Comparison of ENCODE assay signal across 15 cellular contexts in the genomic region with DNA sequence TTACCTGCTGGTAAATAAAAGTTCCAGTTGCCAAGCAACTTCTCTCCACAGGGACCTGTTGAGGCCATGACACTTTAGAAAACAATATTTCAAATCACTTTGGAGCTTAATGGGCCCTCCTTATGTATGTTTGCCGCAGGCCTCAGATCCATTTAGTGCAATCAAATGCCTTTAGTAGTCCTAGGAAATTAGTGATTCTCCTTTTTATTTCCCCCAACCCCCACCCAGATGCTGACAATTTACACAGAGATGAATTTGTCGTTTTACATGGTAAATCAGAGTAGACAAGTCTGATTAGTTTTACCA.
DNase-seq lines count a peak whose midpoint lies in the region; ATAC-seq and TF ChIP-seq lines count a peak whose summit lies in the region.
"Had no signal": no experiment of that assay in that cellular context is flagged by ENCODE, and none has a peak within 500 bp of the region (broad histone marks: within the 10 kb centered on the region; RNA-seq: fewer than 3 reads in every experiment).

No MANE protein-coding gene starts in this region.

- H3K14ac ChIP-seq in trophoblast cell (ENCODE audit: low read length), result no peak overlapping the region

- H4K8ac ChIP-seq in trophoblast cell (ENCODE audit: low read depth, low read length), result no peak overlapping the region

- H3K79me2 ChIP-seq in trophoblast cell (ENCODE audit: control insufficient read depth, insufficient read depth, low read length, poor library complexity), result peaks cover 2% of the 10 kb centered on the region

- no peaks in the 10 kb centered on the region for H3K9me3 ChIP-seq in trophoblast cell (ENCODE audit: insufficient read depth, low read depth, low read length)
- no peaks in the 10 kb centered on the region for H3K9me3 ChIP-seq in CD8-positive, alpha-beta T cell (ENCODE audit: low read length)

- no peak overlapping the region for H4K12ac ChIP-seq in trophoblast cell (ENCODE audit: low read depth, low read length)

- WGBS in trophoblast cell (ENCODE audit: extremely low coverage, insufficient coverage, insufficient read length), result no CpG with 5 or more reads among the region's 2 CpGs

- H3K79me1 ChIP-seq in trophoblast cell (ENCODE audit: low read length), result no peaks in the 10 kb centered on the region

- H3K9ac ChIP-seq in trophoblast cell (ENCODE audit: low read length), result no peak overlapping the region

- no peak overlapping the region for H3K4me3 ChIP-seq in brain microvascular endothelial cell (ENCODE audit: low read depth, low read length)
- no peak overlapping the region for H3K4me3 ChIP-seq in trophoblast cell (ENCODE audit: low read depth, low read length)
- H3K4me3 ChIP-seq in CD8-positive, alpha-beta T cell (ENCODE audit: low read depth, low read length), result no peak overlapping the region

- H3K4ac ChIP-seq in trophoblast cell (ENCODE audit: low read depth, low read length), result no peak overlapping the region

- no peak overlapping the region for H3K23ac ChIP-seq in trophoblast cell (ENCODE audit: low read length)

- no peak overlapping the region for H2AK5ac ChIP-seq in trophoblast cell (ENCODE audit: low read length)

- no peaks in the 10 kb centered on the region for H3K36me3 Mint-ChIP-seq in stimulated activated memory B cell treated with anti-CD40 and anti-IgM and Interleukin-4, amounts not matched to agents 10 μg/mL and 1 μg/mL and 100 μg/mL, for 72 hours
- H3K36me3 Mint-ChIP-seq in CD8-positive, alpha-beta T cell, result no peaks in the 10 kb centered on the region
- H3K36me3 Mint-ChIP-seq: activated CD4-positive, alpha-beta memory T cell treated with anti-CD3 and anti-CD28 coated beads for 36 hours had no signal

- H3K27ac ChIP-seq in brain microvascular endothelial cell, result peak overlapping the region; percentile 0
- H3K27ac ChIP-seq in trophoblast cell (ENCODE audit: low read depth, low read length), result no peak overlapping the region
- no peak overlapping the region for H3K27ac ChIP-seq in CD8-positive, alpha-beta T cell (ENCODE audit: low read depth, low read length)

- CTCF ChIA-PET in CD8-positive, alpha-beta T cell (lab: Charles Lee), result interaction anchor here (0.7 to 7.3 kb wide), 5 partner anchors 130 to 629 kb away, joined by 3 to 197 read pairs (median 12); no protein-coding TSS in a partner anchor

- peak overlapping the region; percentile 46 for H3K27ac Mint-ChIP-seq in stimulated activated memory B cell treated with anti-CD40 and anti-IgM and Interleukin-4, amounts not matched to agents 10 μg/mL and 1 μg/mL and 100 μg/mL, for 72 hours
- H3K27ac Mint-ChIP-seq in CD8-positive, alpha-beta T cell, result no peak overlapping the region
- H3K27ac Mint-ChIP-seq: activated CD4-positive, alpha-beta memory T cell treated with anti-CD3 and anti-CD28 coated beads for 36 hours; T-helper 1 cell treated with Interleukin-12 subunit alpha and Interleukin-12 subunit beta and Interleukin-4 antibody, amounts not matched to agents 30 μg/mL and 1 μg/mL, for 36 hours had no signal

- H3K27me3 ChIP-seq in brain microvascular endothelial cell (replicated peaks) (no peaks in the 10 kb centered on the region), trophoblast cell (ENCODE audit: insufficient read depth, low read length) (no peaks in the 10 kb centered on the region)
- H3K27me3 ChIP-seq in CD8-positive, alpha-beta T cell (ENCODE audit: insufficient read depth, low read length), result no peaks in the 10 kb centered on the region

- H3K36me3 ChIP-seq in brain microvascular endothelial cell (replicated peaks) (peaks cover 9% of the 10 kb centered on the region), trophoblast cell (ENCODE audit: control insufficient read depth in 1 of 2, insufficient read depth in 2 of 2, low read length in 2 of 2) (peaks cover 0 to 3% of the 10 kb centered on the region in 2 experiments)
- no peaks in the 10 kb centered on the region for H3K36me3 ChIP-seq in CD8-positive, alpha-beta T cell (ENCODE audit: insufficient read depth, low read length)

- in situ Hi-C loops in brain microvascular endothelial cell (cut with HindIII; ENCODE audit: low pct_ligation_motif_present, low sequenced_read_pairs), result loop anchor here (25.0 kb wide), 1 partner anchor 167 kb away; no protein-coding TSS in a partner anchor

- intact Hi-C loops in CD8-positive, alpha-beta T cell (cut with DNase I, micrococcal nuclease), result no loop called here

- no peaks in the 10 kb centered on the region for H3K9me3 Mint-ChIP-seq in stimulated activated memory B cell treated with anti-CD40 and anti-IgM and Interleukin-4, amounts not matched to agents 10 μg/mL and 1 μg/mL and 100 μg/mL, for 72 hours
- H3K9me3 Mint-ChIP-seq in CD8-positive, alpha-beta T cell, result no peaks in the 10 kb centered on the region
- H3K9me3 Mint-ChIP-seq: activated CD4-positive, alpha-beta memory T cell treated with anti-CD3 and anti-CD28 coated beads for 36 hours; T-helper 1 cell treated with Interleukin-12 subunit alpha and Interleukin-12 subunit beta and Interleukin-4 antibody, amounts not matched to agents 30 μg/mL and 1 μg/mL, for 36 hours had no signal

- POLR2A ChIA-PET in CD8-positive, alpha-beta T cell (lab: Charles Lee), result interaction anchor here (1.1 kb wide), 1 partner anchor 507 kb away, joined by 3 read pairs; no protein-coding TSS in a partner anchor

- H2BK12ac ChIP-seq in trophoblast cell (ENCODE audit: low read length), result no peak overlapping the region

- DNase-seq in NCI-H2171 treated with DMSO at 0.1 percent for 48 hours (lab: John Stamatoyannopoulos, UW), result peak; percentile 50
- DNase-seq in NCI-H2171 (lab: John Stamatoyannopoulos, UW), result no peak
- peak; percentile 69 for DNase-seq in NCI-H187 treated with DMSO at 0.1 percent for 48 hours (lab: John Stamatoyannopoulos, UW)
- DNase-seq in brain microvascular endothelial cell, result no peak
- no peak for DNase-seq in superior temporal gyrus (ENCODE audit: extremely low spot score)
- DNase-seq in trophoblast cell, result no peak
- DNase-seq in CD8-positive, alpha-beta T cell, result no peak
- DNase-seq: 8988T; activated CD4-positive, alpha-beta memory T cell treated with anti-CD3 and anti-CD28 coated beads for 36 hours; activated naive CD4-positive, alpha-beta T cell treated with Interleukin-2 at 50 U/mL for 16 hours; DMS53; OCI-M1 had no signal

- H2AFZ ChIP-seq in trophoblast cell (ENCODE audit: insufficient read depth, low read length, poor library complexity), result no peak overlapping the region

- ATAC-seq in stimulated activated memory B cell treated with anti-CD40 and anti-IgM and Interleukin-4, amounts not matched to agents 10 μg/mL and 1 μg/mL and 100 μg/mL, for 72 hours, result no peak
- no peak for ATAC-seq in CD8-positive, alpha-beta T cell
- ATAC-seq: esophagus mucosa had no signal

- no peak overlapping the region for H2BK120ac ChIP-seq in trophoblast cell (ENCODE audit: insufficient read depth, low read length, poor library complexity)

- H2BK5ac ChIP-seq in trophoblast cell (ENCODE audit: low read depth, low read length, poor library complexity), result no peak overlapping the region

- no peak for TF ChIP-seq CTCF in brain microvascular endothelial cell (IDR thresholded peaks at IDR 0.05; ENCODE audit: low read depth, low read length, missing control alignments)
- no peak for TF ChIP-seq CTCF in CD8-positive, alpha-beta T cell (IDR thresholded peaks at IDR 0.05)

- no peak overlapping the region for H3K18ac ChIP-seq in trophoblast cell (ENCODE audit: low read length)

- H3K4me3 Mint-ChIP-seq in stimulated activated memory B cell treated with anti-CD40 and anti-IgM and Interleukin-4, amounts not matched to agents 10 μg/mL and 1 μg/mL and 100 μg/mL, for 72 hours, result no peak overlapping the region
- no peak overlapping the region for H3K4me3 Mint-ChIP-seq in CD8-positive, alpha-beta T cell
- H3K4me3 Mint-ChIP-seq: activated CD4-positive, alpha-beta memory T cell treated with anti-CD3 and anti-CD28 coated beads for 36 hours; T-helper 1 cell treated with Interleukin-12 subunit alpha and Interleukin-12 subunit beta and Interleukin-4 antibody, amounts not matched to agents 30 μg/mL and 1 μg/mL, for 36 hours had no signal

- no peak overlapping the region for H4K91ac ChIP-seq in trophoblast cell (ENCODE audit: low read depth, low read length)

- no peaks in the 10 kb centered on the region for H3K4me1 ChIP-seq in trophoblast cell (ENCODE audit: control insufficient read depth in 1 of 2, insufficient read depth in 2 of 2, low read length in 2 of 2)
- H3K4me1 ChIP-seq in CD8-positive, alpha-beta T cell (ENCODE audit: insufficient read depth, low read length), result no peaks in the 10 kb centered on the region

- H3K4me1 Mint-ChIP-seq in stimulated activated memory B cell treated with anti-CD40 and anti-IgM and Interleukin-4, amounts not matched to agents 10 μg/mL and 1 μg/mL and 100 μg/mL, for 72 hours, result peaks cover 56% of the 10 kb centered on the region
- no peaks in the 10 kb centered on the region for H3K4me1 Mint-ChIP-seq in CD8-positive, alpha-beta T cell (ENCODE audit: low read depth)

- H3K4me2 ChIP-seq in trophoblast cell (ENCODE audit: low read length), result no peak overlapping the region

- H3K27me3 Mint-ChIP-seq in stimulated activated memory B cell treated with anti-CD40 and anti-IgM and Interleukin-4, amounts not matched to agents 10 μg/mL and 1 μg/mL and 100 μg/mL, for 72 hours, result no peaks in the 10 kb centered on the region
- H3K27me3 Mint-ChIP-seq in CD8-positive, alpha-beta T cell (ENCODE audit: low read depth), result peaks cover 14% of the 10 kb centered on the region

Comparison
In these comparisons a context has a peak if more than half of its experiments do, and no peak if none do; other contexts are left out.
1. DNase-seq: peak in NCI-H2171 treated with DMSO at 0.1 percent for 48 hours (single experiment) and NCI-H187 treated with DMSO at 0.1 percent for 48 hours (single experiment); none in NCI-H2171 (single experiment), brain microvascular endothelial cell (single experiment), superior temporal gyrus (single experiment), trophoblast cell (0 of 2) and CD8-positive, alpha-beta T cell (0 of 7).